In genomic region chr1:77899647-77900320, GRCh38 we compare ENCODE assay signal across 20 cellular contexts. TPM values are rescaled to one million over a fixed set of nuclear protein-coding genes. Genes with fewer than 3 reads are reported as not detected.
DNase-seq lines count a peak whose midpoint lies in the region; ATAC-seq and TF ChIP-seq lines count a peak whose summit lies in the region.
"Had no signal": no experiment of that assay in that cellular context is flagged by ENCODE, and none has a peak within 500 bp of the region (broad histone marks: within the 10 kb centered on the region; RNA-seq: fewer than 3 reads in every experiment).

No MANE protein-coding gene starts in this region.

- peaks cover 0 to 19% (median 0%) of the 10 kb centered on the region in 9 donors for H3K36me3 ChIP-seq in heart right ventricle
- H3K36me3 ChIP-seq: stomach had no signal

- H3K4me3 Mint-ChIP-seq in osteocyte (ENCODE audit: unreplicated experiment) (no peak overlapping the region), CD14-positive monocyte (no peak overlapping the region), progenitor cell of endocrine pancreas (ENCODE audit: low read depth) (no peak overlapping the region)
- H3K4me3 Mint-ChIP-seq: activated naive CD4-positive, alpha-beta T cell treated with anti-CD3 and anti-CD28 coated beads for 36 hours; CD8-positive, alpha-beta memory T cell; T-cell had no signal

- H3K4me1 ChIP-seq in heart right ventricle: peaks cover 0 to 37% (median 7%) of the 10 kb centered on the region in 9 donors

- ATAC-seq in heart right ventricle: peak in 7 of 8 donors; percentile 4 to 76 (median 59)
- ATAC-seq in HG03196 (IDR thresholded peaks at IDR 0.05; ENCODE audit: unreplicated experiment): no peak
- no peak for ATAC-seq in GM19452 (IDR thresholded peaks at IDR 0.05; ENCODE audit: unreplicated experiment)
- ATAC-seq: T-cell had no signal

- H3K27ac Mint-ChIP-seq in osteocyte (ENCODE audit: unreplicated experiment) (peak overlapping the region; percentile 74), CD14-positive monocyte (no peak overlapping the region), progenitor cell of endocrine pancreas (no peak overlapping the region)
- H3K27ac Mint-ChIP-seq: activated naive CD4-positive, alpha-beta T cell treated with anti-CD3 and anti-CD28 coated beads for 36 hours; CD8-positive, alpha-beta memory T cell; T-cell had no signal

- H3K27me3 Mint-ChIP-seq in osteocyte (ENCODE audit: unreplicated experiment) (no peaks in the 10 kb centered on the region), CD14-positive monocyte (ENCODE audit: low read depth in 3 of 3) (no peaks in the 10 kb centered on the region), progenitor cell of endocrine pancreas (no peaks in the 10 kb centered on the region)
- H3K27me3 Mint-ChIP-seq: CD8-positive, alpha-beta memory T cell; T-cell had no signal

- H3K36me3 Mint-ChIP-seq in osteocyte (ENCODE audit: unreplicated experiment) (peaks cover 10% of the 10 kb centered on the region), CD14-positive monocyte (no peaks in the 10 kb centered on the region), progenitor cell of endocrine pancreas (ENCODE audit: insufficient read depth) (peaks cover 4% of the 10 kb centered on the region)
- H3K36me3 Mint-ChIP-seq: T-cell had no signal

- H3K9me3 ChIP-seq in heart right ventricle: no peaks in the 10 kb centered on the region
- H3K9me3 ChIP-seq: stomach had no signal

- intact Hi-C loops in heart right ventricle (cut with DNase I) (loop anchor here in 2 of 10 donors (5.0 kb wide), 2 partner anchors 67 to 72 kb away; no protein-coding TSS in a partner anchor), CD14-positive monocyte (cut with micrococcal nuclease) (no loop called here)

- H3K4me3 ChIP-seq in cardiac fibroblast (replicated peaks in 1 of 2; ENCODE audit: low read depth in 2 of 2, low read length in 2 of 2) (no peak overlapping the region), heart right ventricle (peak overlapping the region in 3 of 10 donors; percentile 11 to 26 (median 14))

- H3K4me1 Mint-ChIP-seq in osteocyte (ENCODE audit: unreplicated experiment) (peaks cover 15% of the 10 kb centered on the region), CD14-positive monocyte (no peaks in the 10 kb centered on the region), progenitor cell of endocrine pancreas (ENCODE audit: low read depth) (peaks cover 1% of the 10 kb centered on the region)
- H3K4me1 Mint-ChIP-seq: CD8-positive, alpha-beta memory T cell; T-cell had no signal

- H3K9me3 Mint-ChIP-seq in osteocyte (ENCODE audit: unreplicated experiment) (no peaks in the 10 kb centered on the region), CD14-positive monocyte (peaks cover 0 to 4% (median 0%) of the 10 kb centered on the region in 7 donors), progenitor cell of endocrine pancreas (ENCODE audit: low read depth) (no peaks in the 10 kb centered on the region)
- H3K9me3 Mint-ChIP-seq: activated naive CD4-positive, alpha-beta T cell treated with anti-CD3 and anti-CD28 coated beads for 36 hours; T-cell had no signal

- WGBS in heart right ventricle, 2 donors: 51 to 63% methylated on average over 4 of the region's 4 CpGs

- H3K27me3 ChIP-seq in heart right ventricle: no peaks in the 10 kb centered on the region
- H3K27me3 ChIP-seq: dorsolateral prefrontal cortex, stomach had no signal

- TF ChIP-seq CTCF in cardiac fibroblast (IDR thresholded peaks at IDR 0.05; ENCODE audit: low read depth, low read length): no peak
- no peak for TF ChIP-seq CTCF in heart right ventricle (IDR thresholded peaks at IDR 0.05)
- TF ChIP-seq CTCF in osteocyte (IDR thresholded peaks at IDR 0.05): no peak
- no peak for TF ChIP-seq CTCF in CD14-positive monocyte (IDR thresholded peaks at IDR 0.05)
- TF ChIP-seq CTCF in progenitor cell of endocrine pancreas (IDR thresholded peaks at IDR 0.05; ENCODE audit: unreplicated experiment): no peak

- DNase-seq in ELR (ENCODE audit: low read depth) (peak; percentile 24), cardiac fibroblast (ENCODE audit: low read depth in 2 of 2) (peak; percentile 22 to 46), heart right ventricle (no peak), osteocyte (ENCODE audit: extremely low spot score, unreplicated experiment) (no peak), CD14-positive monocyte (ENCODE audit: low spot score) (no peak), progenitor cell of endocrine pancreas (ENCODE audit: low spot score, unreplicated experiment) (no peak)
- DNase-seq: activated CD4-positive, alpha-beta T cell treated with anti-CD3 and anti-CD28 coated beads, Interleukin-2, amount 50 U/mL, for 4 hours; activated naive CD4-positive, alpha-beta T cell treated with anti-CD3 and anti-CD28 coated beads for 36 hours; activated T-cell treated with anti-CD3 and anti-CD28 coated beads for 4 hours; CD8-positive, alpha-beta memory T cell; NCI-H226; NK-92 treated with Interleukin-12 subunit alpha and Interleukin-12 subunit beta, amount 100 ng/mL, for 24 hours; stimulated activated CD4-positive, alpha-beta T cell treated with anti-CD3 and anti-CD28 coated beads, Interleukin-1b, Interleukin-23, amount 100 ng/mL, for 48 hours; stomach; T-cell had no signal

- H3K27ac ChIP-seq in heart right ventricle: peak overlapping the region in 9 of 10 donors; percentile 13 to 73 (median 59)
- H3K27ac ChIP-seq: dorsolateral prefrontal cortex, RWPE1, VCaP had no signal

RNA-seq across cellular contexts. Expression of gene NEXN, which starts 11.4 kb away (rescaled TPM):
- 100 to 1,000 TPM; 248 to 479 (median 396) TPM for total RNA-seq in heart right ventricle
- 1,000 to 10,000 TPM in 1 of 2 donors, 100 to 1,000 TPM in 1; 277 to 1,016 TPM for polyA plus RNA-seq in heart right ventricle
- 19.3 and 19.5 TPM in 2 replicates for total RNA-seq in osteocyte
- polyA plus RNA-seq in CD14-positive monocyte: 1 to 10 TPM; 3.0 to 3.5 TPM
- total RNA-seq in progenitor cell of endocrine pancreas: 5.9 and 6.5 TPM in 2 replicates

Comparison
In these comparisons a context has a peak if more than half of its experiments do, and no peak if none do; other contexts are left out.
1. DNase-seq: peak in ELR (single experiment) and cardiac fibroblast (2 of 2); none in heart right ventricle (0 of 2), osteocyte (single experiment), CD14-positive monocyte (single experiment) and progenitor cell of endocrine pancreas (single experiment).
2. ATAC-seq: peak in heart right ventricle (7 of 8); none in HG03196 (single experiment) and GM19452 (single experiment).
3. RNA of gene NEXN, which starts 11.4 kb away (total RNA-seq): 248 to 479 TPM in heart right ventricle; 19.3 to 19.5 TPM in osteocyte and 5.9 to 6.5 TPM in progenitor cell of endocrine pancreas; every median in the first group is over 10 times any median in the second.